Comparison of ENCODE assay signal across 8 cellular contexts in the genomic region with DNA sequence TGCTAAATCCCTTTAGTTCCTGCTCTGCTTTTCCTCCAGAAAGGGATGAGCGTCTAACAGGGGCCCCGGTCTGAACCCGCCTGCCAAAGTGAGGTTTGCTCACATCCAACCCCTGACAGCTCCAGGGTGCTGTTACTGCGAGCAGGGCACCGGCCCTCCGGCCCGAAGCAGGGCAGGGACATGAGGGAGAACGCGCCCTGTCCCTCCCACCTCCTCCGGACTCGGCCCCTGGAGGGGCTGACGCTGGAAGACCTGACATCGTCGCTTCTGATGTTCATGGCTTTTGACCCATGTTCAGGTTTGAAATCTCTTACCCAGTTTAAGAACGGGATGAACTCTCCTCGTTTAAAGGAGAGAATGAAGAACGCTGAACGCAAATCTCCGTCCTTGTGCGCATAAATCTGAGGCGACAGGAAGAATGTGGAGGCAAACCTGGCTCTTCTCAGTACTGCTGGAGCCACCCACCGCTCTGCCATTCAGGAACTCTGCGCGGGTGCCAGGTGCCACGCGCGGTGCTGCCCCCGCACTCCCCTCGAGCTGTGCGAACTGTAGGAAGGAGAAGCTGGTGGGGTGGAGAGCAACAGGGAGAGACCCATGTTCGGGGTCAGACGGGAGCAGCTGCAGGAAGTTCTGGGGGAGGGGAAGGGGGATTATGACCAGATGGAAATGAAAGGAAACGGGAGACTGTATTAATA. TPM values are rescaled to one million over a fixed set of nuclear protein-coding genes. Genes with fewer than 3 reads are reported as not detected.
DNase-seq lines count a peak whose midpoint lies in the region; ATAC-seq and TF ChIP-seq lines count a peak whose summit lies in the region.

No MANE protein-coding gene starts in this region.

- H3K27ac ChIP-seq in coronary artery (peak overlapping the region; percentile 83 to 91), mesenchymal stem cell (ENCODE audit: low read length, poor library complexity, severe bottlenecking) (peak overlapping the region; percentile 95), transverse colon (peak overlapping the region; percentile 88 to 96 (median 94))

- no peak overlapping the region for H2AFZ ChIP-seq in mesenchymal stem cell (ENCODE audit: low read depth, low read length)

- H4K91ac ChIP-seq in mesenchymal stem cell (ENCODE audit: low read length): peak overlapping the region; percentile 95

- no peaks in the 10 kb centered on the region for H3K27me3 ChIP-seq in mesenchymal stem cell (ENCODE audit: control insufficient read depth in 1 of 2, insufficient read depth in 1 of 2, low read length in 2 of 2)
- H3K27me3 ChIP-seq in transverse colon: no peaks in the 10 kb centered on the region

- DNase-seq in NCI-H2196 (lab: John Stamatoyannopoulos, UW; ENCODE audit: unreplicated experiment) (peak; percentile 18), NCI-H2196 treated with DMSO at 0.1 percent for 48 hours (lab: John Stamatoyannopoulos, UW; ENCODE audit: unreplicated experiment) (no peak), NOMO-1 treated with DMSO at 0.1 percent for 48 hours (lab: John Stamatoyannopoulos, UW; ENCODE audit: unreplicated experiment) (peak; percentile 17), coronary artery (ENCODE audit: low spot score) (no peak), mesenchymal stem cell (no peak), transverse colon (peak; percentile 41), HuH-7.5 (ENCODE audit: low spot score) (no peak)

- peak overlapping the region in 1 of 2 experiments; percentile 85 for H3K23ac ChIP-seq in mesenchymal stem cell (ENCODE audit: low read length in 2 of 2)

- 3% methylated on average over 33 of the region's 33 CpGs for WGBS in mesenchymal stem cell
- WGBS in transverse colon (ENCODE audit: low coverage in 1 of 2), 2 donors: 0 to 1% methylated on average over 3 to 33 of the region's 33 CpGs

- H2BK12ac ChIP-seq in mesenchymal stem cell (ENCODE audit: low read length in 2 of 2): peak overlapping the region in 1 of 2 experiments; percentile 76

- H3K14ac ChIP-seq in mesenchymal stem cell (ENCODE audit: low read length in 2 of 2): peak overlapping the region; percentile 22 to 96

- H2BK15ac ChIP-seq in mesenchymal stem cell (ENCODE audit: low read depth, poor library complexity, severe bottlenecking): peak overlapping the region; percentile 60

- H3K4me3 ChIP-seq in coronary artery: peak overlapping the region; percentile 80
- H3K4me3 ChIP-seq in mesenchymal stem cell (ENCODE audit: insufficient read depth in 1 of 2, low read depth in 1 of 2, low read length in 2 of 2): peak overlapping the region; percentile 70 to 91
- H3K4me3 ChIP-seq in transverse colon: peak overlapping the region; percentile 52 to 99 (median 58)

- peak overlapping the region; percentile 94 to 98 for H3K4ac ChIP-seq in mesenchymal stem cell (ENCODE audit: low read depth in 1 of 2, low read length in 2 of 2)

- TF ChIP-seq POLR2A in transverse colon (IDR thresholded peaks at IDR 0.05): peak; percentile 40

- no peak for TF ChIP-seq EP300 in transverse colon (IDR thresholded peaks at IDR 0.05; ENCODE audit: low read depth)

- peak overlapping the region; percentile 83 for H2AK5ac ChIP-seq in mesenchymal stem cell (ENCODE audit: low read length, severe bottlenecking)

- peaks cover 26% of the 10 kb centered on the region for H3K4me1 ChIP-seq in mesenchymal stem cell (ENCODE audit: control insufficient read depth, insufficient read depth, low read depth, low read length)
- peaks cover 14 to 51% (median 41%) of the 10 kb centered on the region in 4 donors for H3K4me1 ChIP-seq in transverse colon

- peak overlapping the region; percentile 96 for H4K8ac ChIP-seq in mesenchymal stem cell (ENCODE audit: low read length)

- intact Hi-C loops in transverse colon (cut with DNase I; ENCODE audit: low total_unique reads): no loop called here

- peak overlapping the region; percentile 81 for H3K4me2 ChIP-seq in mesenchymal stem cell (ENCODE audit: low read length, poor library complexity, severe bottlenecking)

- in situ Hi-C loops in transverse colon (cut with MboI; ENCODE audit: low pct_ligation_motif_present in 1 of 4, low pct_unique_long_range_greater_than_20kb in 1 of 4, low sequenced_read_pairs in 3 of 4): loop anchor here in 1 of 4 donors (25.0 kb wide), 1 partner anchor 288 kb away; no protein-coding TSS in a partner anchor

- ATAC-seq in HG02571 (IDR thresholded peaks at IDR 0.05; ENCODE audit: unreplicated experiment): peak; percentile 21

- peak overlapping the region; percentile 80 for H2BK120ac ChIP-seq in mesenchymal stem cell (ENCODE audit: low read depth, low read length)

- peak overlapping the region; percentile 98 for H3K9ac ChIP-seq in mesenchymal stem cell (ENCODE audit: low read length)

- H3K36me3 ChIP-seq in mesenchymal stem cell (ENCODE audit: control insufficient read depth in 1 of 2, insufficient read depth in 2 of 2, low read depth in 1 of 2, low read length in 2 of 2): peaks cover 52 to 68% of the 10 kb centered on the region in 2 experiments
- peaks cover 0 to 28% (median 10%) of the 10 kb centered on the region in 4 donors for H3K36me3 ChIP-seq in transverse colon

- peak overlapping the region; percentile 91 for H2BK5ac ChIP-seq in mesenchymal stem cell (ENCODE audit: low read depth, low read length, poor library complexity, severe bottlenecking)

- peaks cover 13% of the 10 kb centered on the region for H3K79me1 ChIP-seq in mesenchymal stem cell (replicated peaks; ENCODE audit: low read length, poor library complexity, severe bottlenecking)

- no peaks in the 10 kb centered on the region for H3K9me3 ChIP-seq in mesenchymal stem cell (ENCODE audit: control insufficient read depth, low read length)
- H3K9me3 ChIP-seq in transverse colon: no peaks in the 10 kb centered on the region

- H3K18ac ChIP-seq in mesenchymal stem cell (ENCODE audit: low read depth in 1 of 2, low read length in 2 of 2): peak overlapping the region; percentile 86 to 99

- TF ChIP-seq CTCF in coronary artery (IDR thresholded peaks at IDR 0.05): no peak
- no peak for TF ChIP-seq CTCF in transverse colon (IDR thresholded peaks at IDR 0.05)

RNA-seq across cellular contexts. Expression of a gene that starts 0.8 kb away (rescaled TPM):
- polyA plus RNA-seq in mesenchymal stem cell (2013, experiment 1 of 2): 1,160 TPM
- 1,130 TPM for polyA plus RNA-seq in mesenchymal stem cell (2013, experiment 2 of 2)
- total RNA-seq in transverse colon: 1,000 to 10,000 TPM in 3 of 4 donors, 100 to 1,000 TPM in 1; 337 to 1,276 (median 1,207) TPM

RNA-seq across cellular contexts. Expression of a gene that starts 16.8 kb away (rescaled TPM):
- 6.3 TPM for polyA plus RNA-seq in mesenchymal stem cell (2013, experiment 1 of 2)
- 6.5 TPM for polyA plus RNA-seq in mesenchymal stem cell (2013, experiment 2 of 2)
- 10 to 100 TPM in 2 of 4 donors, 1 to 10 TPM in 2; 6.0 to 12.4 (median 9.8) TPM for total RNA-seq in transverse colon

RNA-seq across cellular contexts. Expression of a gene that starts 27.2 kb away (rescaled TPM):
- polyA plus RNA-seq in mesenchymal stem cell (2013, experiment 1 of 2): 50.7 TPM
- 50.7 TPM for polyA plus RNA-seq in mesenchymal stem cell (2013, experiment 2 of 2)
- total RNA-seq in transverse colon: 10 to 100 TPM; 42.0 to 80.1 (median 62.1) TPM

RNA-seq across cellular contexts. Expression of a gene that starts 27.9 kb away (rescaled TPM):
- 71.8 TPM for polyA plus RNA-seq in mesenchymal stem cell (2013, experiment 1 of 2)
- polyA plus RNA-seq in mesenchymal stem cell (2013, experiment 2 of 2): 65.2 TPM
- total RNA-seq in transverse colon: 1,000 to 10,000 TPM in 1 of 4 donors, 100 to 1,000 TPM in 3; 561 to 1,032 (median 742) TPM

RNA-seq across cellular contexts. Expression of a gene that starts 38.1 kb away (rescaled TPM):
- 30.1 TPM for polyA plus RNA-seq in mesenchymal stem cell (2013, experiment 1 of 2)
- polyA plus RNA-seq in mesenchymal stem cell (2013, experiment 2 of 2): 29.3 TPM
- 10 to 100 TPM; 35.0 to 61.1 (median 44.9) TPM for total RNA-seq in transverse colon

Comparison
In these comparisons a context has a peak if more than half of its experiments do, and no peak if none do; other contexts are left out.
1. DNase-seq: peak in NCI-H2196 (single experiment), NOMO-1 treated with DMSO at 0.1 percent for 48 hours (single experiment) and transverse colon (single experiment); none in NCI-H2196 treated with DMSO at 0.1 percent for 48 hours (single experiment), coronary artery (single experiment), mesenchymal stem cell (single experiment) and HuH-7.5 (single experiment).
2. Peak in every context shown above with its lines, with median percentiles within 50 percentile points of each other: H3K27ac ChIP-seq and H3K4me3 ChIP-seq.